ENCODE assay signal across 1 cellular context in genomic region chr1:8477199-8477982, GRCh38.
A peak's percentile ranks its signal among the peaks of the same experiment; 100 is the strongest.
TF ChIP-seq lines count a peak whose summit lies in the region.

No MANE protein-coding gene starts in this region.

TF ChIP-seq in GM12878, 131 proteins besides CTCF, POLR2A, EP300 and RAD21 (continued from another document and continues in another):
- TF ChIP-seq KLF5 (IDR thresholded peaks at IDR 0.05; ENCODE audit: partially characterized antibody) (no peak), NFYA (IDR thresholded peaks at IDR 0.05; ENCODE audit: borderline replicate concordance, low read depth, low read length) (no peak), NFIC (IDR thresholded peaks at IDR 0.05; ENCODE audit: low read depth, low read length) (peak; percentile 55; the same call in 1 of the 2 replicates), CBFB (IDR thresholded peaks at IDR 0.05; ENCODE audit: low read depth) (peak; percentile 36; the same call in 1 of the 2 replicates), IRF4 (IDR thresholded peaks at IDR 0.05; ENCODE audit: low read depth, low read length) (0 out of 2 replicates have a peak, but pooled peaks have one; percentile 7), HCFC1 (IDR thresholded peaks at IDR 0.05; ENCODE audit: low read length) (no peak), HDAC2 (IDR thresholded peaks at IDR 0.05) (no peak), JUNB (IDR thresholded peaks at IDR 0.05) (peak; percentile 31; the same call in 1 of the 2 replicates), BRCA1 (IDR thresholded peaks at IDR 0.05; ENCODE audit: low read depth, low read length) (no peak), BHLHE40 (IDR thresholded peaks at IDR 0.05; ENCODE audit: borderline replicate concordance in 1 of 2, low read depth in 2 of 2, low read length in 1 of 2) (peak; percentile 63 to 71), WRNIP1 (IDR thresholded peaks at IDR 0.05; ENCODE audit: borderline replicate concordance, low read depth, low read length) (no peak), YY1 (IDR thresholded peaks at IDR 0.05; ENCODE audit: low read depth, low read length) (no peak), CUX1 (IDR thresholded peaks at IDR 0.05; ENCODE audit: insufficient replicate concordance, low read depth, low read length) (peak; percentile 54), ETV6 (conservative IDR thresholded peaks at IDR 0.05 in 1 of 2, IDR thresholded peaks at IDR 0.05 in 1 of 2; ENCODE audit: borderline replicate concordance in 1 of 2, low read depth in 1 of 2) (no peak), TCF7 (IDR thresholded peaks at IDR 0.05; ENCODE audit: borderline replicate concordance) (no peak), BCLAF1 (IDR thresholded peaks at IDR 0.05) (no peak), CEBPB (IDR thresholded peaks at IDR 0.05; ENCODE audit: borderline replicate concordance in 1 of 2, low read depth in 2 of 2, low read length in 2 of 2) (no peak), RB1 (IDR thresholded peaks at IDR 0.05; ENCODE audit: borderline replicate concordance) (no peak), MEF2A (IDR thresholded peaks at IDR 0.05; ENCODE audit: insufficient read depth, low read depth, low read length) (no peak), TCF12 (IDR thresholded peaks at IDR 0.05; ENCODE audit: low read depth, low read length) (no peak), CBX5 (IDR thresholded peaks at IDR 0.05; ENCODE audit: low read depth) (no peak), TARDBP (IDR thresholded peaks at IDR 0.05; ENCODE audit: borderline replicate concordance) (no peak), MEF2B (IDR thresholded peaks at IDR 0.05; ENCODE audit: partially characterized antibody, poor library complexity, severe bottlenecking) (peak; percentile 62), ZNF24 (IDR thresholded peaks at IDR 0.05) (no peak), MYB (IDR thresholded peaks at IDR 0.05; ENCODE audit: borderline replicate concordance, low read depth, low read length) (no peak), IRF3 (IDR thresholded peaks at IDR 0.05) (no peak), RBBP5 (conservative IDR thresholded peaks at IDR 0.05) (no peak), NFXL1 (IDR thresholded peaks at IDR 0.05; ENCODE audit: borderline replicate concordance) (no peak), KDM1A (IDR thresholded peaks at IDR 0.05; ENCODE audit: borderline replicate concordance) (no peak), STAT1 (conservative IDR thresholded peaks at IDR 0.05) (no peak), MYC (IDR thresholded peaks at IDR 0.05; ENCODE audit: insufficient read depth, insufficient read length, insufficient replicate concordance, low read length, severe bottlenecking) (no peak), ZNF687 (IDR thresholded peaks at IDR 0.05) (no peak), POU2F2 (IDR thresholded peaks at IDR 0.05; ENCODE audit: borderline replicate concordance, low read depth, low read length) (no peak), RELA (IDR thresholded peaks at IDR 0.05; ENCODE audit: borderline replicate concordance, partially characterized antibody) (no peak), DPF2 (IDR thresholded peaks at IDR 0.05) (peak; percentile 69), LARP7 (IDR thresholded peaks at IDR 0.05) (no peak), CREM (IDR thresholded peaks at IDR 0.05; ENCODE audit: low read depth) (peak; percentile 45; the same call in 1 of the 2 replicates), SUPT20H (IDR thresholded peaks at IDR 0.05; ENCODE audit: borderline replicate concordance, control insufficient read depth, low read depth, low read length) (no peak), KAT2A (conservative IDR thresholded peaks at IDR 0.05; ENCODE audit: control insufficient read depth, low read depth, low read length) (no peak), SP1 (IDR thresholded peaks at IDR 0.05; ENCODE audit: low read depth, low read length) (no peak)
- TF ChIP-seq, protein P1, sequence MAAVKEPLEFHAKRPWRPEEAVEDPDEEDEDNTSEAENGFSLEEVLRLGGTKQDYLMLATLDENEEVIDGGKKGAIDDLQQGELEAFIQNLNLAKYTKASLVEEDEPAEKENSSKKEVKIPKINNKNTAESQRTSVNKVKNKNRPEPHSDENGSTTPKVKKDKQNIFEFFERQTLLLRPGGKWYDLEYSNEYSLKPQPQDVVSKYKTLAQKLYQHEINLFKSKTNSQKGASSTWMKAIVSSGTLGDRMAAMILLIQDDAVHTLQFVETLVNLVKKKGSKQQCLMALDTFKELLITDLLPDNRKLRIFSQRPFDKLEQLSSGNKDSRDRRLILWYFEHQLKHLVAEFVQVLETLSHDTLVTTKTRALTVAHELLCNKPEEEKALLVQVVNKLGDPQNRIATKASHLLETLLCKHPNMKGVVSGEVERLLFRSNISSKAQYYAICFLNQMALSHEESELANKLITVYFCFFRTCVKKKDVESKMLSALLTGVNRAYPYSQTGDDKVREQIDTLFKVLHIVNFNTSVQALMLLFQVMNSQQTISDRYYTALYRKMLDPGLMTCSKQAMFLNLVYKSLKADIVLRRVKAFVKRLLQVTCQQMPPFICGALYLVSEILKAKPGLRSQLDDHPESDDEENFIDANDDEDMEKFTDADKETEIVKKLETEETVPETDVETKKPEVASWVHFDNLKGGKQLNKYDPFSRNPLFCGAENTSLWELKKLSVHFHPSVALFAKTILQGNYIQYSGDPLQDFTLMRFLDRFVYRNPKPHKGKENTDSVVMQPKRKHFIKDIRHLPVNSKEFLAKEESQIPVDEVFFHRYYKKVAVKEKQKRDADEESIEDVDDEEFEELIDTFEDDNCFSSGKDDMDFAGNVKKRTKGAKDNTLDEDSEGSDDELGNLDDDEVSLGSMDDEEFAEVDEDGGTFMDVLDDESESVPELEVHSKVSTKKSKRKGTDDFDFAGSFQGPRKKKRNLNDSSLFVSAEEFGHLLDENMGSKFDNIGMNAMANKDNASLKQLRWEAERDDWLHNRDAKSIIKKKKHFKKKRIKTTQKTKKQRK (IDR thresholded peaks at IDR 0.05; ENCODE audit: low read depth, low read length) = no peak
- TF ChIP-seq, protein P2, sequence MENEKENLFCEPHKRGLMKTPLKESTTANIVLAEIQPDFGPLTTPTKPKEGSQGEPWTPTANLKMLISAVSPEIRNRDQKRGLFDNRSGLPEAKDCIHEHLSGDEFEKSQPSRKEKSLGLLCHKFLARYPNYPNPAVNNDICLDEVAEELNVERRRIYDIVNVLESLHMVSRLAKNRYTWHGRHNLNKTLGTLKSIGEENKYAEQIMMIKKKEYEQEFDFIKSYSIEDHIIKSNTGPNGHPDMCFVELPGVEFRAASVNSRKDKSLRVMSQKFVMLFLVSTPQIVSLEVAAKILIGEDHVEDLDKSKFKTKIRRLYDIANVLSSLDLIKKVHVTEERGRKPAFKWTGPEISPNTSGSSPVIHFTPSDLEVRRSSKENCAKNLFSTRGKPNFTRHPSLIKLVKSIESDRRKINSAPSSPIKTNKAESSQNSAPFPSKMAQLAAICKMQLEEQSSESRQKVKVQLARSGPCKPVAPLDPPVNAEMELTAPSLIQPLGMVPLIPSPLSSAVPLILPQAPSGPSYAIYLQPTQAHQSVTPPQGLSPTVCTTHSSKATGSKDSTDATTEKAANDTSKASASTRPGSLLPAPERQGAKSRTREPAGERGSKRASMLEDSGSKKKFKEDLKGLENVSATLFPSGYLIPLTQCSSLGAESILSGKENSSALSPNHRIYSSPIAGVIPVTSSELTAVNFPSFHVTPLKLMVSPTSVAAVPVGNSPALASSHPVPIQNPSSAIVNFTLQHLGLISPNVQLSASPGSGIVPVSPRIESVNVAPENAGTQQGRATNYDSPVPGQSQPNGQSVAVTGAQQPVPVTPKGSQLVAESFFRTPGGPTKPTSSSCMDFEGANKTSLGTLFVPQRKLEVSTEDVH (IDR thresholded peaks at IDR 0.05; ENCODE audit: low read depth, partially characterized antibody) = no peak
